Comparison of ENCODE assay signal across 2 cellular contexts in the genomic region with DNA sequence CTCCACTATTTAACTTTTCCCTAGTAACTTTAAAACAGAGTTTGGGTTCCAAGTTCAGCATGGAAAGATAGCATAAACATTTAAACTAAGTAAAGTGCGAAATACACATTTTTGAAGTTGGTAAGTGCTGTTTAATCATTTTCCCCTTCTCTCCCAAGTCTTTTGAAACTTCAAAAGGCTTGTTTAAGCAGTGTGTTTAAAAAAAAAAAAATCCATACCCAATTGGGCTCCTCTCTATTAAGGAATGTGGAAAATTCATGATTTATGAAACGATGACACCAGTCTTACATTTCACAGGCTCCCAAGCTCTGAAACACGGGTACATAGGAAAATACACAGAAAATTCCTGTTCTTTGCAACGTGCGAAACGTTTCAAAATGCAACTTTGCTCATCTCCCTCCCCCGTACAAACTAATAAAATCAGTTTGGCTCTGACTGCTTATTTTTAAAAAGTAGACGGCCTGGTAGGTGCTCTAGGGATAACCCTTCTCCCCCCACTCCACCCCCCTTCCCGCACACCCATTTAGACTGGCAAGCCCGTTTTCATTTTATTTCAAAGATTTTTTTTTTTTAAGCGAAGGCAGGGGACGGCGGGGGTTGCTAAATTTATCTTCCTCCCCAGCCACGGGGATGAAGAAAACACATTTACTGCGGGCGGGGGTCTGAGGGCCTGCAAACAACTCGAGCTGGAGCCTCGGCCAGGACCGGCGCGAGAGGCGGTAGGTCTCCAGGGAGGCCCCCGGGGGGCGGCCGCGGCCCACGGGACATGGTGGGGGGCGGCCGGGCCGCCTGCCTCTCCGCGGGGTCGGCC.
TF ChIP-seq lines count a peak whose summit lies in the region.

No MANE protein-coding gene starts in this region.

TF ChIP-seq in SK-N-SH, 30 proteins besides CTCF, POLR2A, EP300 and RAD21:
- TF ChIP-seq, protein P1, sequence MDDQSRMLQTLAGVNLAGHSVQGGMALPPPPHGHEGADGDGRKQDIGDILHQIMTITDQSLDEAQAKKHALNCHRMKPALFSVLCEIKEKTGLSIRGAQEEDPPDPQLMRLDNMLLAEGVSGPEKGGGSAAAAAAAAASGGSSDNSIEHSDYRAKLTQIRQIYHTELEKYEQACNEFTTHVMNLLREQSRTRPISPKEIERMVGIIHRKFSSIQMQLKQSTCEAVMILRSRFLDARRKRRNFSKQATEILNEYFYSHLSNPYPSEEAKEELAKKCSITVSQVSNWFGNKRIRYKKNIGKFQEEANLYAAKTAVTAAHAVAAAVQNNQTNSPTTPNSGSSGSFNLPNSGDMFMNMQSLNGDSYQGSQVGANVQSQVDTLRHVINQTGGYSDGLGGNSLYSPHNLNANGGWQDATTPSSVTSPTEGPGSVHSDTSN (IDR thresholded peaks at IDR 0.05): peak; percentile 64
- no peak for TF ChIP-seq NRF1 (IDR thresholded peaks at IDR 0.05; ENCODE audit: low read depth, low read length)
- TF ChIP-seq, protein P2, sequence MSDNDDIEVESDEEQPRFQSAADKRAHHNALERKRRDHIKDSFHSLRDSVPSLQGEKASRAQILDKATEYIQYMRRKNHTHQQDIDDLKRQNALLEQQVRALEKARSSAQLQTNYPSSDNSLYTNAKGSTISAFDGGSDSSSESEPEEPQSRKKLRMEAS (IDR thresholded peaks at IDR 0.05; ENCODE audit: low read depth): no peak
- no peak for TF ChIP-seq FOSL2 (IDR thresholded peaks at IDR 0.05; ENCODE audit: borderline replicate concordance, low read depth)
- no peak for TF ChIP-seq TEAD4 (IDR thresholded peaks at IDR 0.05; ENCODE audit: borderline replicate concordance, insufficient read depth)
- TF ChIP-seq TAF1 (IDR thresholded peaks at IDR 0.05; ENCODE audit: borderline replicate concordance, low read depth, low read length): peak; percentile 16; the same call in 1 of the 2 replicates
- TF ChIP-seq POLR2AphosphoS5 (IDR thresholded peaks at IDR 0.05; ENCODE audit: low read depth, low read length): peak; percentile 62; the same call in 1 of the 2 replicates
- TF ChIP-seq, protein P3, sequence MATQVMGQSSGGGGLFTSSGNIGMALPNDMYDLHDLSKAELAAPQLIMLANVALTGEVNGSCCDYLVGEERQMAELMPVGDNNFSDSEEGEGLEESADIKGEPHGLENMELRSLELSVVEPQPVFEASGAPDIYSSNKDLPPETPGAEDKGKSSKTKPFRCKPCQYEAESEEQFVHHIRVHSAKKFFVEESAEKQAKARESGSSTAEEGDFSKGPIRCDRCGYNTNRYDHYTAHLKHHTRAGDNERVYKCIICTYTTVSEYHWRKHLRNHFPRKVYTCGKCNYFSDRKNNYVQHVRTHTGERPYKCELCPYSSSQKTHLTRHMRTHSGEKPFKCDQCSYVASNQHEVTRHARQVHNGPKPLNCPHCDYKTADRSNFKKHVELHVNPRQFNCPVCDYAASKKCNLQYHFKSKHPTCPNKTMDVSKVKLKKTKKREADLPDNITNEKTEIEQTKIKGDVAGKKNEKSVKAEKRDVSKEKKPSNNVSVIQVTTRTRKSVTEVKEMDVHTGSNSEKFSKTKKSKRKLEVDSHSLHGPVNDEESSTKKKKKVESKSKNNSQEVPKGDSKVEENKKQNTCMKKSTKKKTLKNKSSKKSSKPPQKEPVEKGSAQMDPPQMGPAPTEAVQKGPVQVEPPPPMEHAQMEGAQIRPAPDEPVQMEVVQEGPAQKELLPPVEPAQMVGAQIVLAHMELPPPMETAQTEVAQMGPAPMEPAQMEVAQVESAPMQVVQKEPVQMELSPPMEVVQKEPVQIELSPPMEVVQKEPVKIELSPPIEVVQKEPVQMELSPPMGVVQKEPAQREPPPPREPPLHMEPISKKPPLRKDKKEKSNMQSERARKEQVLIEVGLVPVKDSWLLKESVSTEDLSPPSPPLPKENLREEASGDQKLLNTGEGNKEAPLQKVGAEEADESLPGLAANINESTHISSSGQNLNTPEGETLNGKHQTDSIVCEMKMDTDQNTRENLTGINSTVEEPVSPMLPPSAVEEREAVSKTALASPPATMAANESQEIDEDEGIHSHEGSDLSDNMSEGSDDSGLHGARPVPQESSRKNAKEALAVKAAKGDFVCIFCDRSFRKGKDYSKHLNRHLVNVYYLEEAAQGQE (IDR thresholded peaks at IDR 0.05; ENCODE audit: low read depth, low read length): no peak
- TF ChIP-seq MEF2A (IDR thresholded peaks at IDR 0.05; ENCODE audit: borderline replicate concordance, low read depth): no peak
- TF ChIP-seq, protein P4, sequence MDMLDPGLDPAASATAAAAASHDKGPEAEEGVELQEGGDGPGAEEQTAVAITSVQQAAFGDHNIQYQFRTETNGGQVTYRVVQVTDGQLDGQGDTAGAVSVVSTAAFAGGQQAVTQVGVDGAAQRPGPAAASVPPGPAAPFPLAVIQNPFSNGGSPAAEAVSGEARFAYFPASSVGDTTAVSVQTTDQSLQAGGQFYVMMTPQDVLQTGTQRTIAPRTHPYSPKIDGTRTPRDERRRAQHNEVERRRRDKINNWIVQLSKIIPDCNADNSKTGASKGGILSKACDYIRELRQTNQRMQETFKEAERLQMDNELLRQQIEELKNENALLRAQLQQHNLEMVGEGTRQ (IDR thresholded peaks at IDR 0.05; ENCODE audit: borderline replicate concordance, low read depth, low read length): no peak
- no peak for TF ChIP-seq NFIC (IDR thresholded peaks at IDR 0.05; ENCODE audit: borderline replicate concordance)
- TF ChIP-seq, protein P5, sequence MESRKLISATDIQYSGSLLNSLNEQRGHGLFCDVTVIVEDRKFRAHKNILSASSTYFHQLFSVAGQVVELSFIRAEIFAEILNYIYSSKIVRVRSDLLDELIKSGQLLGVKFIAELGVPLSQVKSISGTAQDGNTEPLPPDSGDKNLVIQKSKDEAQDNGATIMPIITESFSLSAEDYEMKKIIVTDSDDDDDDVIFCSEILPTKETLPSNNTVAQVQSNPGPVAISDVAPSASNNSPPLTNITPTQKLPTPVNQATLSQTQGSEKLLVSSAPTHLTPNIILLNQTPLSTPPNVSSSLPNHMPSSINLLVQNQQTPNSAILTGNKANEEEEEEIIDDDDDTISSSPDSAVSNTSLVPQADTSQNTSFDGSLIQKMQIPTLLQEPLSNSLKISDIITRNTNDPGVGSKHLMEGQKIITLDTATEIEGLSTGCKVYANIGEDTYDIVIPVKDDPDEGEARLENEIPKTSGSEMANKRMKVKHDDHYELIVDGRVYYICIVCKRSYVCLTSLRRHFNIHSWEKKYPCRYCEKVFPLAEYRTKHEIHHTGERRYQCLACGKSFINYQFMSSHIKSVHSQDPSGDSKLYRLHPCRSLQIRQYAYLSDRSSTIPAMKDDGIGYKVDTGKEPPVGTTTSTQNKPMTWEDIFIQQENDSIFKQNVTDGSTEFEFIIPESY (IDR thresholded peaks at IDR 0.05; ENCODE audit: borderline replicate concordance, low read depth): no peak
- TF ChIP-seq RCOR1 (IDR thresholded peaks at IDR 0.05; ENCODE audit: low read length): no peak; the same call in 1 of the 2 replicates
- TF ChIP-seq SIN3A (IDR thresholded peaks at IDR 0.05; ENCODE audit: borderline replicate concordance, low read depth, low read length): no peak
- no peak for TF ChIP-seq EZH2phosphoT487 (IDR thresholded peaks at IDR 0.05; ENCODE audit: borderline replicate concordance, low read depth)
- no peak for TF ChIP-seq JUND (IDR thresholded peaks at IDR 0.05)
- TF ChIP-seq MXI1 (IDR thresholded peaks at IDR 0.05; ENCODE audit: low read depth, low read length): no peak

TF ChIP-seq in H1, 55 proteins besides CTCF, POLR2A, EP300 and RAD21:
- TF ChIP-seq KDM1A (IDR thresholded peaks at IDR 0.05; ENCODE audit: borderline replicate concordance, low read length): no peak
- no peak for TF ChIP-seq JUND (IDR thresholded peaks at IDR 0.05; ENCODE audit: low read length)
- no peak for TF ChIP-seq SIN3A (conservative IDR thresholded peaks at IDR 0.05 in 1 of 2, IDR thresholded peaks at IDR 0.05 in 1 of 2; ENCODE audit: low read depth in 1 of 2, low read length in 2 of 2)
- TF ChIP-seq CREB1 (IDR thresholded peaks at IDR 0.05): no peak
- TF ChIP-seq SUZ12 (IDR thresholded peaks at IDR 0.05; ENCODE audit: low read length): no peak
- no peak for TF ChIP-seq SP2 (IDR thresholded peaks at IDR 0.05; ENCODE audit: low read length)
- no peak for TF ChIP-seq KDM5A (IDR thresholded peaks at IDR 0.05; ENCODE audit: low read length)
- no peak for TF ChIP-seq POU5F1 (IDR thresholded peaks at IDR 0.05; ENCODE audit: low read depth, low read length)
- no peak for TF ChIP-seq TEAD4 (IDR thresholded peaks at IDR 0.05; ENCODE audit: low read depth, low read length)
- TF ChIP-seq EZH2 (IDR thresholded peaks at IDR 0.05; ENCODE audit: low read depth, low read length, severe bottlenecking): no peak
- no peak for TF ChIP-seq CTBP2 (IDR thresholded peaks at IDR 0.05; ENCODE audit: borderline replicate concordance, insufficient read depth, insufficient read length, low read length)
- TF ChIP-seq RXRA (IDR thresholded peaks at IDR 0.05; ENCODE audit: insufficient read depth, low read depth, low read length): no peak
- TF ChIP-seq BCL11A (IDR thresholded peaks at IDR 0.05; ENCODE audit: low read depth in 2 of 2, low read length in 2 of 2): no peak
